ENCODE assay signal across 1 cellular context in the genomic region with DNA sequence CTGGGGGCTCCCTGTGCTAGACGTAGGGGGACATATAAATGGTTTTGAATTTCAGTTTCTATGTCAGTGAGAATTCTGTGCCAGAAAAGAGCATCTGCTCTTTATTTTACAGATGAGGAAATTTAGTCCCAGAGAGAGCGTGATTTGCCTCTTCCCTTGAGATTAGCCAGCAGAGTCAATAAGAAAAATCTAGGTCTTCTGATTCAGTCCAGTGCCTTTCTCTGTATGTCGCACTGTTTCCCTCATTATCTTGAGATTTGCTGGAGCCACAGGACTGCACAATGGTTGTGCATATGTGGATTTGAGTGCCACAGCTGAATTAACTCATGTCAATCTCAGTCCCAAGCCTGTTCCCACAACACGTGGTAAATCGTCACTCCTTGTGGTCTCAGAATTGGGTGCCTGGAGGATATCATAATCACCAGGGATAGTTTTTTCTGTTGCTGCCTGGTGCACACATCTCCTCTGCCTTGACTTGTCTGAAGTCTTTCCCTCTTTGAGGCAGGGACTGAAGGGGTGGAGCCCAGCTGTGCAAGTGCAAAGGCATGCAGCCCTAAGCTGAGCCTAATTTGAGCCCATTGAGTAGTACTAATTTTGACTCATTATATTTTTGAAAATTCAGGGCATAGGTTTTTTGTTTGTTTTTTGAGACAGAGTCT.
TF ChIP-seq lines count a peak whose summit lies in the region.

No MANE protein-coding gene starts in this region.

TF ChIP-seq in H1, 55 proteins besides CTCF, POLR2A, EP300 and RAD21:
- TF ChIP-seq RFX5 (IDR thresholded peaks at IDR 0.05; ENCODE audit: borderline replicate concordance, low read depth, low read length), result no peak
- TF ChIP-seq SUZ12 (IDR thresholded peaks at IDR 0.05; ENCODE audit: low read length), result no peak
- no peak for TF ChIP-seq KDM1A (IDR thresholded peaks at IDR 0.05; ENCODE audit: borderline replicate concordance, low read length)
- no peak for TF ChIP-seq BACH1 (IDR thresholded peaks at IDR 0.05; ENCODE audit: low read length)
- no peak for TF ChIP-seq JUND (IDR thresholded peaks at IDR 0.05; ENCODE audit: low read length)
- TF ChIP-seq CREB1 (IDR thresholded peaks at IDR 0.05), result no peak
- no peak for TF ChIP-seq KDM5A (IDR thresholded peaks at IDR 0.05; ENCODE audit: low read length)
- TF ChIP-seq CHD2 (IDR thresholded peaks at IDR 0.05; ENCODE audit: low read length), result no peak
